20 cellular contexts compared by ENCODE assay signal in genomic region chr19:2129486-2129885, GRCh38.
"Had no signal": no experiment of that assay in that cellular context is flagged by ENCODE, and none has a peak within 500 bp of the region (broad histone marks: within the 10 kb centered on the region; RNA-seq: fewer than 3 reads in every experiment).

No MANE protein-coding gene starts in this region.

- H3K4me1 ChIP-seq: esophagus squamous epithelium, gastroesophageal sphincter, suprapubic skin had no signal

- H3K27ac ChIP-seq: esophagus squamous epithelium, gastroesophageal sphincter, suprapubic skin, tibial nerve, VCaP had no signal

- H3K4me1 Mint-ChIP-seq: activated CD4-positive, alpha-beta T cell treated with anti-CD3 and anti-CD28 coated beads, Interleukin-2, amount 10 ng/mL, durations not matched to agents 24 days and 14 days; activated naive CD8-positive, alpha-beta T cell treated with anti-CD3 and anti-CD28 coated beads, Interleukin-2, amount 50 U/mL, for 24 hours; endodermal cell; natural killer cell had no signal

- ATAC-seq: activated CD4-positive, CD25-positive, alpha-beta regulatory T cell treated with anti-CD3 and anti-CD28 coated beads, Interleukin-2, amount 50 U/mL, for 24 hours; activated CD8-positive, alpha-beta T cell treated with anti-CD3 and anti-CD28 coated beads, Interleukin-2, amount 10 ng/mL, durations not matched to agents 7 days and 5 days; activated naive CD8-positive, alpha-beta T cell treated with anti-CD3 and anti-CD28 coated beads, Interleukin-2, amount 50 U/mL, for 24 hours; gastroesophageal sphincter; natural killer cell had no signal

- H3K4me3 Mint-ChIP-seq: activated CD4-positive, alpha-beta T cell treated with anti-CD3 and anti-CD28 coated beads, Interleukin-2, amount 10 ng/mL, durations not matched to agents 24 days and 14 days; activated CD8-positive, alpha-beta T cell treated with anti-CD3 and anti-CD28 coated beads, Interleukin-2, amount 10 ng/mL, durations not matched to agents 7 days and 5 days; activated naive CD8-positive, alpha-beta T cell treated with anti-CD3 and anti-CD28 coated beads, Interleukin-2, amount 50 U/mL, for 24 hours; activated T-helper 1 cell treated with anti-CD3 and anti-CD28 coated beads, Interleukin-12 subunit alpha, Interleukin-12 subunit beta, Interleukin-2, Interleukin-4 antibody, amounts not matched to agents 30 ng/mL and 10 ng/mL and 1 ng/mL, durations not matched to agents 14 hours and 24 hours and 36 hours; endodermal cell; natural killer cell; stimulated activated naive CD8-positive, alpha-beta T cell treated with anti-CD3 and anti-CD28 coated beads, Interleukin-15, Interleukin-2, amounts not matched to agents 100 ng/mL and 50 ng/mL, for 24 hours; T-helper 2 cell treated with Interferon-gamma antibody and Interleukin-4, amounts not matched to agents 5 μg/mL and 100 μg/mL, for 36 hours had no signal

- H3K27me3 ChIP-seq: esophagus squamous epithelium, gastroesophageal sphincter, suprapubic skin, tibial nerve had no signal

- H3K36me3 Mint-ChIP-seq: natural killer cell had no signal

- H3K27me3 Mint-ChIP-seq: activated CD4-positive, alpha-beta T cell treated with anti-CD3 and anti-CD28 coated beads, Interleukin-2, amount 10 ng/mL, durations not matched to agents 24 days and 14 days; activated naive CD8-positive, alpha-beta T cell treated with anti-CD3 and anti-CD28 coated beads, Interleukin-2, amount 50 U/mL, for 24 hours; progenitor cell of endocrine pancreas; stimulated activated naive CD8-positive, alpha-beta T cell treated with anti-CD3 and anti-CD28 coated beads, Interleukin-15, Interleukin-2, amounts not matched to agents 100 ng/mL and 50 ng/mL, for 24 hours had no signal

- H3K9me3 ChIP-seq: esophagus squamous epithelium, gastroesophageal sphincter, suprapubic skin, tibial nerve had no signal

- H3K4me3 ChIP-seq: esophagus squamous epithelium, gastroesophageal sphincter, suprapubic skin, tibial nerve had no signal

- H3K27ac Mint-ChIP-seq: activated CD4-positive, alpha-beta T cell treated with anti-CD3 and anti-CD28 coated beads, Interleukin-2, amount 10 ng/mL, durations not matched to agents 24 days and 14 days; activated CD8-positive, alpha-beta T cell treated with anti-CD3 and anti-CD28 coated beads, Interleukin-2, amount 10 ng/mL, durations not matched to agents 7 days and 5 days; activated naive CD8-positive, alpha-beta T cell treated with anti-CD3 and anti-CD28 coated beads, Interleukin-2, amount 50 U/mL, for 24 hours; activated T-helper 1 cell treated with anti-CD3 and anti-CD28 coated beads, Interleukin-12 subunit alpha, Interleukin-12 subunit beta, Interleukin-2, Interleukin-4 antibody, amounts not matched to agents 30 ng/mL and 10 ng/mL and 1 ng/mL, durations not matched to agents 14 hours and 24 hours and 36 hours; endodermal cell; natural killer cell; progenitor cell of endocrine pancreas; stimulated activated naive CD8-positive, alpha-beta T cell treated with anti-CD3 and anti-CD28 coated beads, Interleukin-15, Interleukin-2, amounts not matched to agents 100 ng/mL and 50 ng/mL, for 24 hours; T-helper 2 cell treated with Interferon-gamma antibody and Interleukin-4, amounts not matched to agents 5 μg/mL and 100 μg/mL, for 36 hours had no signal

- DNase-seq: activated CD4-positive, alpha-beta T cell treated with anti-CD3 and anti-CD28 coated beads, Interleukin-2, amount 10 ng/mL, durations not matched to agents 24 days and 14 days; activated CD8-positive, alpha-beta T cell treated with anti-CD3 and anti-CD28 coated beads, Interleukin-2, amount 10 ng/mL, durations not matched to agents 7 days and 5 days; activated gamma-delta T cell; activated naive CD4-positive, alpha-beta T cell treated with anti-CD3 and anti-CD28 coated beads, Interleukin-2, amount 50 U/mL, for 16 hours; activated naive CD8-positive, alpha-beta T cell treated with anti-CD3 and anti-CD28 coated beads, Interleukin-2, amount 50 U/mL, for 24 hours; cortex of kidney; endodermal cell; esophagus squamous epithelium; midbrain; natural killer cell; stimulated activated CD4-positive, alpha-beta T cell treated with anti-CD3 and anti-CD28 coated beads, Interleukin-4, amount 100 ng/mL, for 24 hours had no signal
